8 cellular contexts compared by ENCODE assay signal in the genomic region with DNA sequence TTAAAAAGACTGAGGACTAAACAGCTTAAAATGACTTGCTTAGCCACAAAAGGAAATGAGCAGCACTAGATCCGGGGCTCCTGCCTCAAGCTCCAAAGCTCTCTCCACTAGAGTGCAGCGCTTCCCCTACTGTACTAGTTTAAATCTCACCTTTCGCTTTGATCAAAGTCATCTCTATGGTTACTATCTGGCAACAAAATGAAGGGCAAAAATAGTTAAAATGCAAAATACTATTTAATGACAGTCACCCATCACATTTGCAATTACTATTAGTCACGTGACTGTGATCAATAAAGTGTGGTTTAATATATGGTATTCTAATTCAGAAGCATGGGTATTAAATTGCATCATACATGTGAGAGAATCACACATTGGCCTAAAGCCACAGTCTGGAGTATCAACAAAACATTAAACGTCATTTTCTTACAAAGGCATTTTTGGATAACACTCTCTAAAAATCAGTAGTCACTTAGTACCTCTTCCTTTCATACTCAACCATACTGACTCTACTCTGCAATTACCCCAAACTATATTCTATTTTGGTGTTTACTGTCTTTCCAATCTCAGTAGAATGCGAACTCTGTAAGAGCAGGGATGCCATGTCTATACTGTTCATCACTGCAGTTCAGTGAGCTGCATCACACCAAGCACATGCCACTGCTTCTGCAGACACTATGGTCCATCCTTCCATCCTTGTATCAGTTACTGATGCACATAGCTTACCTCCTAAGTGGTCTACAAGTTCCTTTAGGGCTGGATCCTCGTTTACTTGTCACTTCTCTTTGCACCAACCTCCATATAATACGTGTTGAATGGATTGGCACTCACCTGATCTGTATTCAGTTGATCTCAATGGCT. TPM values are rescaled to one million over a fixed set of nuclear protein-coding genes. Genes with fewer than 3 reads are reported as not detected.
DNase-seq lines count a peak whose midpoint lies in the region; ATAC-seq and TF ChIP-seq lines count a peak whose summit lies in the region.

No MANE protein-coding gene starts in this region.

- peaks cover 22% of the 10 kb centered on the region for H3K36me3 Mint-ChIP-seq in osteocyte (ENCODE audit: unreplicated experiment)

- peaks cover 30% of the 10 kb centered on the region for H3K4me1 Mint-ChIP-seq in osteocyte (ENCODE audit: unreplicated experiment)

- H3K27me3 Mint-ChIP-seq in osteocyte (ENCODE audit: unreplicated experiment): no peaks in the 10 kb centered on the region

- intact Hi-C loops in Right ventricle myocardium superior (cut with DNase I): no loop called here
- intact Hi-C loops in cardiac septum (cut with DNase I): loop anchor here (10.0 kb wide), 1 partner anchor 115 kb away; the partner anchor contains the start of gene HELZ

- no peak overlapping the region for H3K4me3 ChIP-seq in coronary artery

- ATAC-seq in Right ventricle myocardium superior (ENCODE audit: poor library complexity): peak; percentile 36

- no peak overlapping the region for H3K4me3 Mint-ChIP-seq in osteocyte (ENCODE audit: unreplicated experiment)

- DNase-seq in Right ventricle myocardium superior (no peak), cardiac septum (ENCODE audit: low spot score) (no peak), T follicular helper cell (ENCODE audit: low read depth) (peak; percentile 52), osteocyte (ENCODE audit: extremely low spot score, unreplicated experiment) (no peak), islet precursor cell (no peak), coronary artery (ENCODE audit: low spot score) (no peak), NCI-H1930 (lab: John Stamatoyannopoulos, UW) (no peak)
- DNase-seq in central memory CD4-positive, alpha-beta T cell: peak; percentile 64

- H3K9me3 Mint-ChIP-seq in osteocyte (ENCODE audit: unreplicated experiment): no peaks in the 10 kb centered on the region

- no peak overlapping the region for H3K27ac ChIP-seq in coronary artery

- TF ChIP-seq CTCF in osteocyte (IDR thresholded peaks at IDR 0.05) (peak; percentile 50), coronary artery (IDR thresholded peaks at IDR 0.05) (no peak)

- H3K27ac Mint-ChIP-seq in osteocyte (ENCODE audit: unreplicated experiment): no peak overlapping the region

RNA-seq across cellular contexts. Expression of gene PSMD12, which starts 6.2 kb away (rescaled TPM):
- total RNA-seq in Right ventricle myocardium superior: 42.6 TPM
- 43.4 TPM for total RNA-seq in cardiac septum
- 36.4 and 39.1 TPM in 2 replicates for total RNA-seq in osteocyte

RNA-seq across cellular contexts. Expression of gene PITPNC1, which starts 16.9 kb away (rescaled TPM):
- 14.6 TPM for total RNA-seq in Right ventricle myocardium superior
- 12.5 TPM for total RNA-seq in cardiac septum
- total RNA-seq in osteocyte: 17.9 and 18.0 TPM in 2 replicates

Comparison
In these comparisons a context has a peak if more than half of its experiments do, and no peak if none do; other contexts are left out.
1. DNase-seq: peak in T follicular helper cell (single experiment) and central memory CD4-positive, alpha-beta T cell (single experiment); none in Right ventricle myocardium superior (single experiment), cardiac septum (single experiment), osteocyte (single experiment), islet precursor cell (single experiment), coronary artery (single experiment) and NCI-H1930 (0 of 2).